ENCODE assay signal across 16 cellular contexts in genomic region chr12:106071686-106072085, GRCh38.
"Had no signal": no experiment of that assay in that cellular context is flagged by ENCODE, and none has a peak within 500 bp of the region (broad histone marks: within the 10 kb centered on the region; RNA-seq: fewer than 3 reads in every experiment).

No MANE protein-coding gene starts in this region.

- H3K36me3 ChIP-seq: ovary had no signal

- H3K27ac ChIP-seq: epithelial cell of prostate, VCaP had no signal

- H3K27me3 ChIP-seq: ovary had no signal

- H3K4me3 ChIP-seq: ovary had no signal

- ATAC-seq: effector memory CD8-positive, alpha-beta T cell; left lobe of liver; stimulated activated naive CD8-positive, alpha-beta T cell treated with anti-CD3 and anti-CD28 coated beads, Interleukin-15, amount 100 ng/mL, for 72 hours; T-cell had no signal

- DNase-seq: activated CD4-positive, alpha-beta memory T cell treated with anti-CD3 and anti-CD28 coated beads, Interleukin-2, amount 10 ng/mL, durations not matched to agents 7 days and 5 days; activated gamma-delta T cell treated with Interleukin-2 at 50 U/mL for 16 hours; activated naive CD8-positive, alpha-beta T cell treated with anti-CD3 and anti-CD28 coated beads, Interleukin-2, amount 10 ng/mL, durations not matched to agents 7 days and 5 days; activated T-cell treated with anti-CD3 and anti-CD28 coated beads, Interleukin-2, amount 50 U/mL, for 48 hours; effector memory CD8-positive, alpha-beta T cell; head of caudate nucleus; mesenchymal stem cell; ovary; stimulated activated CD4-positive, alpha-beta T cell treated with anti-CD3 and anti-CD28 coated beads, Interleukin-15, amount 100 ng/mL, for 24 hours; stimulated activated CD4-positive, alpha-beta T cell treated with anti-CD3 and anti-CD28 coated beads, Interleukin-4, amount 100 ng/mL, for 24 hours; stimulated activated naive CD8-positive, alpha-beta T cell treated with anti-CD3 and anti-CD28 coated beads, Interleukin-15, amount 100 ng/mL, for 72 hours; T-cell; trophoblast cell had no signal

- H3K9me3 ChIP-seq: ovary had no signal
